Comparison of ENCODE assay signal across 1 cellular context in the genomic region with DNA sequence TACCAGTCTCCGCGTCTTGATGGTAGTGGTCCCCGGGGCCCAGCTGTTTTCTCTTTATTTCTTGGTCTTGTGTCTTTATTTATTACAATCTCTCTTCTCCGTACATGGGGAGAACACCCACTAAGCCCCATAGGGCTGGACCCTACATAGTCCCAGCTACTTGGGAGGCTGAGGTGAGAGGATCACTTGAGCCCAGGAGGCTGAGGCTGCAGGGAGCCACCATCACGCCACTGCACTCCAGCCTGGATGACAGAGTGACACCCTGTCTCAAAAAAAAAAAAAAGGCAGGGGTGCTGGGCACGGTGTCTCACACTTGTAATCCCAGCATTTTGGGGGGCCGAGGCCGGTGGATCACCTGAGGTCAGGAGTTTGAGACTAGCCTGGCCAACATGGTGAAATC.
A peak's percentile ranks its signal among the peaks of the same experiment; 100 is the strongest.
TF ChIP-seq lines count a peak whose summit lies in the region.
"Not testable (repeated sequence)": the region's sequence is repeated elsewhere in the genome, so short reads cannot be mapped to it uniquely, and the experiment has no call there.

No MANE protein-coding gene starts in this region.

TF ChIP-seq in HepG2, 621 proteins besides CTCF, POLR2A, EP300 and RAD21:
- TF ChIP-seq HIVEP1 (CRISPR knock-in tag; IDR thresholded peaks at IDR 0.05), result peak; percentile 40; the same call in 1 of the 2 replicates
- TF ChIP-seq, protein P1, sequence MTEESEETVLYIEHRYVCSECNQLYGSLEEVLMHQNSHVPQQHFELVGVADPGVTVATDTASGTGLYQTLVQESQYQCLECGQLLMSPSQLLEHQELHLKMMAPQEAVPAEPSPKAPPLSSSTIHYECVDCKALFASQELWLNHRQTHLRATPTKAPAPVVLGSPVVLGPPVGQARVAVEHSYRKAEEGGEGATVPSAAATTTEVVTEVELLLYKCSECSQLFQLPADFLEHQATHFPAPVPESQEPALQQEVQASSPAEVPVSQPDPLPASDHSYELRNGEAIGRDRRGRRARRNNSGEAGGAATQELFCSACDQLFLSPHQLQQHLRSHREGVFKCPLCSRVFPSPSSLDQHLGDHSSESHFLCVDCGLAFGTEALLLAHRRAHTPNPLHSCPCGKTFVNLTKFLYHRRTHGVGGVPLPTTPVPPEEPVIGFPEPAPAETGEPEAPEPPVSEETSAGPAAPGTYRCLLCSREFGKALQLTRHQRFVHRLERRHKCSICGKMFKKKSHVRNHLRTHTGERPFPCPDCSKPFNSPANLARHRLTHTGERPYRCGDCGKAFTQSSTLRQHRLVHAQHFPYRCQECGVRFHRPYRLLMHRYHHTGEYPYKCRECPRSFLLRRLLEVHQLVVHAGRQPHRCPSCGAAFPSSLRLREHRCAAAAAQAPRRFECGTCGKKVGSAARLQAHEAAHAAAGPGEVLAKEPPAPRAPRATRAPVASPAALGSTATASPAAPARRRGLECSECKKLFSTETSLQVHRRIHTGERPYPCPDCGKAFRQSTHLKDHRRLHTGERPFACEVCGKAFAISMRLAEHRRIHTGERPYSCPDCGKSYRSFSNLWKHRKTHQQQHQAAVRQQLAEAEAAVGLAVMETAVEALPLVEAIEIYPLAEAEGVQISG (CRISPR knock-in tag; IDR thresholded peaks at IDR 0.05), result 0 out of 2 replicates have a peak, but pooled peaks have one; percentile 1
- TF ChIP-seq ZNF235 (CRISPR knock-in tag; IDR thresholded peaks at IDR 0.05; ENCODE audit: borderline replicate concordance), result 0 out of 2 replicates have a peak, but pooled peaks have one; percentile 13
- TF ChIP-seq ZNF563 (CRISPR knock-in tag; IDR thresholded peaks at IDR 0.05), result 0 out of 2 replicates have a peak, but pooled peaks have one; percentile 16
- TF ChIP-seq, protein P2, sequence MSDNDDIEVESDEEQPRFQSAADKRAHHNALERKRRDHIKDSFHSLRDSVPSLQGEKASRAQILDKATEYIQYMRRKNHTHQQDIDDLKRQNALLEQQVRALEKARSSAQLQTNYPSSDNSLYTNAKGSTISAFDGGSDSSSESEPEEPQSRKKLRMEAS (IDR thresholded peaks at IDR 0.05), result 0 out of 2 replicates have a peak, but pooled peaks have one; percentile 3
- 0 out of 2 replicates have a peak, but pooled peaks have one; percentile 10 for TF ChIP-seq ZNF607 (CRISPR knock-in tag; IDR thresholded peaks at IDR 0.05; ENCODE audit: borderline replicate concordance)
- TF ChIP-seq, protein P3, sequence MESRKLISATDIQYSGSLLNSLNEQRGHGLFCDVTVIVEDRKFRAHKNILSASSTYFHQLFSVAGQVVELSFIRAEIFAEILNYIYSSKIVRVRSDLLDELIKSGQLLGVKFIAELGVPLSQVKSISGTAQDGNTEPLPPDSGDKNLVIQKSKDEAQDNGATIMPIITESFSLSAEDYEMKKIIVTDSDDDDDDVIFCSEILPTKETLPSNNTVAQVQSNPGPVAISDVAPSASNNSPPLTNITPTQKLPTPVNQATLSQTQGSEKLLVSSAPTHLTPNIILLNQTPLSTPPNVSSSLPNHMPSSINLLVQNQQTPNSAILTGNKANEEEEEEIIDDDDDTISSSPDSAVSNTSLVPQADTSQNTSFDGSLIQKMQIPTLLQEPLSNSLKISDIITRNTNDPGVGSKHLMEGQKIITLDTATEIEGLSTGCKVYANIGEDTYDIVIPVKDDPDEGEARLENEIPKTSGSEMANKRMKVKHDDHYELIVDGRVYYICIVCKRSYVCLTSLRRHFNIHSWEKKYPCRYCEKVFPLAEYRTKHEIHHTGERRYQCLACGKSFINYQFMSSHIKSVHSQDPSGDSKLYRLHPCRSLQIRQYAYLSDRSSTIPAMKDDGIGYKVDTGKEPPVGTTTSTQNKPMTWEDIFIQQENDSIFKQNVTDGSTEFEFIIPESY (CRISPR knock-in tag; IDR thresholded peaks at IDR 0.05), result 0 out of 2 replicates have a peak, but pooled peaks have one; percentile 1
- not testable (repeated sequence) for TF ChIP-seq NONO (IDR thresholded peaks at IDR 0.05)
- 0 out of 2 replicates have a peak, but pooled peaks have one; percentile 14 for TF ChIP-seq NONO (CRISPR knock-in tag; conservative IDR thresholded peaks at IDR 0.05)
- peak; percentile 38 for TF ChIP-seq PRPF4 (IDR thresholded peaks at IDR 0.05; ENCODE audit: low read depth, low read length, poor library complexity, severe bottlenecking)
- TF ChIP-seq, protein P4, sequence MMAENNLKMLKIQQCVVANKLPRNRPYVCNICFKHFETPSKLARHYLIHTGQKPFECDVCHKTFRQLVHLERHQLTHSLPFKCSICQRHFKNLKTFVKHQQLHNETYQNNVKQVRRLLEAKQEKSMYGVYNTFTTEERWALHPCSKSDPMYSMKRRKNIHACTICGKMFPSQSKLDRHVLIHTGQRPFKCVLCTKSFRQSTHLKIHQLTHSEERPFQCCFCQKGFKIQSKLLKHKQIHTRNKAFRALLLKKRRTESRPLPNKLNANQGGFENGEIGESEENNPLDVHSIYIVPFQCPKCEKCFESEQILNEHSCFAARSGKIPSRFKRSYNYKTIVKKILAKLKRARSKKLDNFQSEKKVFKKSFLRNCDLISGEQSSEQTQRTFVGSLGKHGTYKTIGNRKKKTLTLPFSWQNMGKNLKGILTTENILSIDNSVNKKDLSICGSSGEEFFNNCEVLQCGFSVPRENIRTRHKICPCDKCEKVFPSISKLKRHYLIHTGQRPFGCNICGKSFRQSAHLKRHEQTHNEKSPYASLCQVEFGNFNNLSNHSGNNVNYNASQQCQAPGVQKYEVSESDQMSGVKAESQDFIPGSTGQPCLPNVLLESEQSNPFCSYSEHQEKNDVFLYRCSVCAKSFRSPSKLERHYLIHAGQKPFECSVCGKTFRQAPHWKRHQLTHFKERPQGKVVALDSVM (CRISPR knock-in tag; IDR thresholded peaks at IDR 0.05), result peak; percentile 96
